In genomic region chr5:139228201-139228796, GRCh38 we compare ENCODE assay signal across 17 cellular contexts.
"Had no signal": no experiment of that assay in that cellular context is flagged by ENCODE, and none has a peak within 500 bp of the region (broad histone marks: within the 10 kb centered on the region; RNA-seq: fewer than 3 reads in every experiment).

No MANE protein-coding gene starts in this region.

- H3K4me1 ChIP-seq: esophagus muscularis mucosa, heart right ventricle, left lung, lower lobe of right lung had no signal

- ATAC-seq: heart right ventricle; left lung; lower lobe of right lung; naive thymus-derived CD4-positive, alpha-beta T cell; sciatic nerve had no signal

- H3K27ac ChIP-seq: epithelial cell of prostate, esophagus muscularis mucosa, heart right ventricle, left lung, lower lobe of right lung, neutrophil had no signal

- H3K27ac Mint-ChIP-seq: memory B cell; naive thymus-derived CD4-positive, alpha-beta T cell; nephron progenitor cell; type B pancreatic cell had no signal

- H3K9me3 ChIP-seq: esophagus muscularis mucosa, heart right ventricle, left lung, lower lobe of right lung, neutrophil had no signal

- H3K27me3 ChIP-seq: esophagus muscularis mucosa, heart right ventricle, left lung, neutrophil had no signal

- H3K4me3 Mint-ChIP-seq: memory B cell; naive thymus-derived CD4-positive, alpha-beta T cell; nephron progenitor cell; type B pancreatic cell had no signal

- H3K27me3 Mint-ChIP-seq: type B pancreatic cell had no signal

- H3K36me3 ChIP-seq: esophagus muscularis mucosa, heart right ventricle, left lung, lower lobe of right lung, neutrophil had no signal

- H3K4me3 ChIP-seq: esophagus muscularis mucosa, heart right ventricle, left lung, lower lobe of right lung had no signal

- DNase-seq: effector memory CD4-positive, alpha-beta T cell; heart right ventricle; islet precursor cell; left lung; lower lobe of right lung; midbrain; naive thymus-derived CD4-positive, alpha-beta T cell; nephron progenitor cell; posterior cingulate gyrus; stimulated activated CD4-positive, alpha-beta T cell treated with anti-CD3 and anti-CD28 coated beads, Interleukin-12 subunit alpha, Interleukin-12 subunit beta, amount 100 ng/mL, for 4 hours; stimulated activated naive CD4-positive, alpha-beta T cell had no signal

- H3K4me1 Mint-ChIP-seq: memory B cell; naive thymus-derived CD4-positive, alpha-beta T cell had no signal

- H3K9me3 Mint-ChIP-seq: memory B cell, type B pancreatic cell had no signal
